In genomic region chr2:70305531-70305930, GRCh38 we compare ENCODE assay signal across 17 cellular contexts. TPM values are rescaled to one million over a fixed set of nuclear protein-coding genes. Genes with fewer than 3 reads are reported as not detected.
A peak's percentile ranks its signal among the peaks of the same experiment; 100 is the strongest.
DNase-seq lines count a peak whose midpoint lies in the region; ATAC-seq and TF ChIP-seq lines count a peak whose summit lies in the region.
"Had no signal": no experiment of that assay in that cellular context is flagged by ENCODE, and none has a peak within 500 bp of the region (broad histone marks: within the 10 kb centered on the region; RNA-seq: fewer than 3 reads in every experiment).

No MANE protein-coding gene starts in this region.

- H3K27me3 ChIP-seq in mammary epithelial cell (ENCODE audit: insufficient read depth, low read length), result no peaks in the 10 kb centered on the region
- no peaks in the 10 kb centered on the region for H3K27me3 ChIP-seq in breast epithelium
- no peaks in the 10 kb centered on the region for H3K27me3 ChIP-seq in PC-3 (ENCODE audit: low read length)
- H3K27me3 ChIP-seq in dorsolateral prefrontal cortex, result no peaks in the 10 kb centered on the region
- H3K27me3 ChIP-seq: Peyer's patch had no signal

- DNase-seq in mammary epithelial cell (peak; percentile 24), breast epithelium (ENCODE audit: low spot score in 2 of 2) (no peak), PC-3 (no peak), dorsolateral prefrontal cortex (no peak), T-helper 17 cell (no peak)
- DNase-seq: Calu3, DMS53, H9, NCI-H1105 treated with DMSO at 0.1 percent for 48 hours, NCI-H187, NCI-H774, Peyer's patch, SHP77, SK-N-SH had no signal

- dilution Hi-C loops in mammary epithelial cell (cut with HindIII; ENCODE audit: low sequenced_read_pairs), result loop anchor here (25.0 kb wide), 3 partner anchors 332 to 657 kb away; partner anchors contain the start of gene CD207

- H3K27ac ChIP-seq in mammary epithelial cell (ENCODE audit: insufficient read depth, low read depth, low read length), result no peak overlapping the region
- no peak overlapping the region for H3K27ac ChIP-seq in breast epithelium
- no peak overlapping the region for H3K27ac ChIP-seq in PC-3 (ENCODE audit: low read length)
- no peak overlapping the region for H3K27ac ChIP-seq in dorsolateral prefrontal cortex
- H3K27ac ChIP-seq: Peyer's patch had no signal

- no TSS peak for BruUV-seq in mammary epithelial cell (replicated peaks; lab: Mats Ljungman, UMichigan)
- BruUV-seq in PC-3 (replicated peaks; lab: Mats Ljungman, UMichigan), result no TSS peak

- intact Hi-C loops in mammary epithelial cell (cut with micrococcal nuclease) (loop anchor here (2.0 to 10.0 kb wide), 2 partner anchors 23 to 221 kb away; partner anchors contain the start of gene PCBP1), breast epithelium (cut with DNase I; ENCODE audit: low total_unique reads) (no loop called here), PC-3 (cut with micrococcal nuclease) (loop anchor here (10.0 kb wide), 1 partner anchor 479 kb away; no protein-coding TSS in a partner anchor), dorsolateral prefrontal cortex (cut with DNase I) (loop anchor here (2.0 to 10.0 kb wide), 6 partner anchors 309 to 642 kb away; no protein-coding TSS in a partner anchor)

- TF ChIP-seq POLR2A in breast epithelium (IDR thresholded peaks at IDR 0.05), result no peak

- TF ChIP-seq CTCF in mammary epithelial cell (conservative IDR thresholded peaks at IDR 0.05 in 1 of 2, IDR thresholded peaks at IDR 0.05 in 1 of 2; ENCODE audit: extremely low read depth in 1 of 2, insufficient read depth in 1 of 2, low read depth in 1 of 2, low read length in 2 of 2) (no peak), breast epithelium (IDR thresholded peaks at IDR 0.05) (no peak), PC-3 (conservative IDR thresholded peaks at IDR 0.05; ENCODE audit: low read depth, low read length) (no peak), dorsolateral prefrontal cortex (IDR thresholded peaks at IDR 0.05 in 54 of 56, conservative IDR thresholded peaks at IDR 0.05 in 2 of 56; ENCODE audit: low read depth in 1 of 56, partially characterized antibody in 56 of 56) (no peak)

- in situ Hi-C loops in mammary epithelial cell (cut with MboI; ENCODE audit: low sequenced_read_pairs in 2 of 2), result loop anchor here (5.0 to 25.0 kb wide), 5 partner anchors 37 to 632 kb away; partner anchors contain the start of genes ATP6V1B1 (in 2 of the 2) and FIGLA (in 1 of the 2)

- H2AFZ ChIP-seq in mammary epithelial cell (ENCODE audit: low read depth, low read length) (peak overlapping the region; percentile 18), PC-3 (ENCODE audit: low read length) (peak overlapping the region; percentile 60; the same call in 1 of the 2 replicates)

- POLR2A ChIA-PET in PC-3 (lab: Charles Lee; ENCODE audit: unreplicated experiment), result no interaction called here

- H3K9me3 ChIP-seq in mammary epithelial cell (replicated peaks; ENCODE audit: insufficient read depth, low read length) (no peaks in the 10 kb centered on the region), breast epithelium (no peaks in the 10 kb centered on the region), PC-3 (ENCODE audit: low read length) (no peaks in the 10 kb centered on the region), T-helper 17 cell (ENCODE audit: control insufficient read depth, low read length, poor library complexity, severe bottlenecking) (no peaks in the 10 kb centered on the region)
- H3K9me3 ChIP-seq: Peyer's patch, SK-N-SH had no signal

- peaks cover 2% of the 10 kb centered on the region for H3K36me3 Mint-ChIP-seq in T-helper 17 cell (ENCODE audit: low read depth)

- H3K9ac ChIP-seq in mammary epithelial cell (ENCODE audit: insufficient read depth, low read length) (no peak overlapping the region), PC-3 (ENCODE audit: low read length) (no peak overlapping the region)
- H3K9ac ChIP-seq: SK-N-SH had no signal

- peaks cover 8% of the 10 kb centered on the region for H3K4me1 ChIP-seq in mammary epithelial cell (ENCODE audit: insufficient read depth, low read length)
- H3K4me1 ChIP-seq in breast epithelium, result peaks cover 0 to 6% of the 10 kb centered on the region in 2 donors
- H3K4me1 ChIP-seq in PC-3 (ENCODE audit: insufficient read depth, low read length), result peaks cover 6% of the 10 kb centered on the region

- no peaks in the 10 kb centered on the region for H4K20me1 ChIP-seq in mammary epithelial cell (ENCODE audit: insufficient read depth, low read length)
- no peaks in the 10 kb centered on the region for H4K20me1 ChIP-seq in PC-3 (ENCODE audit: low read length)

- no peaks in the 10 kb centered on the region for H3F3A ChIP-seq in PC-3 (ENCODE audit: low read length, unreplicated experiment)

- 80% methylated on average over 3 of the region's 3 CpGs for WGBS in mammary epithelial cell (ENCODE audit: low coverage, missing lambda C conversion rate)

- no peak overlapping the region for H3K27ac Mint-ChIP-seq in T-helper 17 cell
- H3K27ac Mint-ChIP-seq: CD14-positive monocyte, H9 had no signal

- H3K9me2 ChIP-seq in PC-3 (replicated peaks; ENCODE audit: low read length), result no peaks in the 10 kb centered on the region
- H3K9me2 ChIP-seq: SK-N-SH had no signal

- peaks cover 12% of the 10 kb centered on the region for H3K4me1 Mint-ChIP-seq in T-helper 17 cell

- peaks cover 13% of the 10 kb centered on the region for H3K79me2 ChIP-seq in mammary epithelial cell (ENCODE audit: insufficient read depth, low read length)
- peaks cover 14% of the 10 kb centered on the region for H3K79me2 ChIP-seq in PC-3 (ENCODE audit: low read length)

- no peak overlapping the region for H3K4me3 Mint-ChIP-seq in T-helper 17 cell
- H3K4me3 Mint-ChIP-seq: CD14-positive monocyte, H9 had no signal

- H3K36me3 ChIP-seq in mammary epithelial cell (ENCODE audit: insufficient read depth, low read length) (no peaks in the 10 kb centered on the region), breast epithelium (no peaks in the 10 kb centered on the region), PC-3 (ENCODE audit: low read depth, low read length) (no peaks in the 10 kb centered on the region)

- ATAC-seq in PC-3, result no peak
- ATAC-seq in esophagus mucosa, result peak; percentile 17
- no peak for ATAC-seq in T-helper 17 cell
- no peak for ATAC-seq in GM18511 (IDR thresholded peaks at IDR 0.05; ENCODE audit: unreplicated experiment)

- H3K4me3 ChIP-seq in mammary epithelial cell (replicated peaks in 1 of 3; ENCODE audit: insufficient read depth in 1 of 3, low read depth in 2 of 3, low read length in 3 of 3), result no peak overlapping the region
- no peak overlapping the region for H3K4me3 ChIP-seq in breast epithelium
- no peak overlapping the region for H3K4me3 ChIP-seq in PC-3 (ENCODE audit: low read length)
- H3K4me3 ChIP-seq in dorsolateral prefrontal cortex, result no peak overlapping the region
- H3K4me3 ChIP-seq: Peyer's patch had no signal

- CTCF ChIA-PET in mammary epithelial cell (lab: Charles Lee; ENCODE audit: low non-redundant PET) (interaction anchor here (0.7 kb wide), 1 partner anchor 365 kb away, joined by 6 read pairs; no protein-coding TSS in a partner anchor), PC-3 (lab: Charles Lee) (interaction anchor here (0.7 kb wide), 1 partner anchor 23 kb away, joined by 4 read pairs; no protein-coding TSS in a partner anchor)

- H3K27me3 Mint-ChIP-seq in T-helper 17 cell, result peaks cover 10% of the 10 kb centered on the region

- H3K4me2 ChIP-seq in mammary epithelial cell (ENCODE audit: insufficient read depth, low read depth, low read length) (no peak overlapping the region), PC-3 (ENCODE audit: low read length) (no peak overlapping the region)
- H3K4me2 ChIP-seq: SK-N-SH had no signal

RNA-seq across cellular contexts. Expression of gene FAM136A, which starts 3.7 kb away (rescaled TPM):
- total RNA-seq in mammary epithelial cell, result 10 to 100 TPM; 14.5 to 37.8 TPM
- 30.4 TPM for polyA plus RNA-seq in mammary epithelial cell
- 7.2 TPM for polyA minus RNA-seq in mammary epithelial cell
- total RNA-seq in breast epithelium, result 10 to 100 TPM; 24.2 to 28.2 (median 26.9) TPM
- total RNA-seq in PC-3 (2014; rRNA removed), result 67.6 and 70.8 TPM in 2 replicates
- total RNA-seq in esophagus mucosa, result 26.0 TPM
- total RNA-seq in dorsolateral prefrontal cortex, result 10 to 100 TPM in 119 of 120 experiments, 1 to 10 TPM in 1; 9.5 to 27.5 (median 18.9) TPM
- total RNA-seq in T-helper 17 cell, result 10 to 100 TPM; 15.5 to 30.6 TPM

RNA-seq across cellular contexts. Expression of gene SNRPG, which starts 12.0 kb away (rescaled TPM):
- 100 to 1,000 TPM in 1 of 2 donors, 10 to 100 TPM in 1; 59.7 to 222 TPM for total RNA-seq in mammary epithelial cell
- polyA plus RNA-seq in mammary epithelial cell, result 123 TPM
- polyA minus RNA-seq in mammary epithelial cell, result 15.8 TPM
- total RNA-seq in breast epithelium, result 100 to 1,000 TPM in 2 of 3 donors, 10 to 100 TPM in 1; 79.0 to 201 (median 104) TPM
- total RNA-seq in PC-3 (2014; rRNA removed), result 489 and 572 TPM in 2 replicates
- 172 TPM for total RNA-seq in esophagus mucosa
- total RNA-seq in dorsolateral prefrontal cortex, result 10 to 100 TPM; 26.8 to 64.2 (median 41.0) TPM
- 10 to 100 TPM; 78.4 to 90.1 TPM for total RNA-seq in T-helper 17 cell

RNA-seq across cellular contexts. Expression of gene PCYOX1, which starts 47.6 kb away (rescaled TPM):
- total RNA-seq in mammary epithelial cell (10 to 100 TPM; 50.3 to 61.3 TPM), breast epithelium (100 to 1,000 TPM in 1 of 3 donors, 10 to 100 TPM in 2; 44.2 to 151 (median 72.7) TPM), PC-3 (2014; rRNA removed) (16.1 and 17.5 TPM in 2 replicates), esophagus mucosa (63.1 TPM), dorsolateral prefrontal cortex (100 to 1,000 TPM in 1 of 120 experiments, 10 to 100 TPM in 119; 43.0 to 105 (median 70.8) TPM), T-helper 17 cell (1 to 10 TPM; 8.0 to 9.3 TPM)
- polyA plus RNA-seq in mammary epithelial cell, result 27.9 TPM
- 33.5 TPM for polyA minus RNA-seq in mammary epithelial cell

RNA-seq across cellular contexts. Expression of gene TIA1, which starts 57.1 kb away (rescaled TPM):
- total RNA-seq in mammary epithelial cell (10 to 100 TPM; 53.0 to 61.6 TPM), breast epithelium (100 to 1,000 TPM in 2 of 3 donors, 10 to 100 TPM in 1; 43.7 to 236 (median 172) TPM), PC-3 (2014; rRNA removed) (82.5 and 123 TPM in 2 replicates), esophagus mucosa (45.8 TPM), dorsolateral prefrontal cortex (100 to 1,000 TPM in 116 of 120 experiments, 10 to 100 TPM in 4; 80.0 to 187 (median 133) TPM), T-helper 17 cell (10 to 100 TPM; 68.1 to 78.2 TPM)
- polyA plus RNA-seq in mammary epithelial cell, result 22.4 TPM
- 70.9 TPM for polyA minus RNA-seq in mammary epithelial cell
